Comparison of ENCODE assay signal across 8 cellular contexts in the genomic region with DNA sequence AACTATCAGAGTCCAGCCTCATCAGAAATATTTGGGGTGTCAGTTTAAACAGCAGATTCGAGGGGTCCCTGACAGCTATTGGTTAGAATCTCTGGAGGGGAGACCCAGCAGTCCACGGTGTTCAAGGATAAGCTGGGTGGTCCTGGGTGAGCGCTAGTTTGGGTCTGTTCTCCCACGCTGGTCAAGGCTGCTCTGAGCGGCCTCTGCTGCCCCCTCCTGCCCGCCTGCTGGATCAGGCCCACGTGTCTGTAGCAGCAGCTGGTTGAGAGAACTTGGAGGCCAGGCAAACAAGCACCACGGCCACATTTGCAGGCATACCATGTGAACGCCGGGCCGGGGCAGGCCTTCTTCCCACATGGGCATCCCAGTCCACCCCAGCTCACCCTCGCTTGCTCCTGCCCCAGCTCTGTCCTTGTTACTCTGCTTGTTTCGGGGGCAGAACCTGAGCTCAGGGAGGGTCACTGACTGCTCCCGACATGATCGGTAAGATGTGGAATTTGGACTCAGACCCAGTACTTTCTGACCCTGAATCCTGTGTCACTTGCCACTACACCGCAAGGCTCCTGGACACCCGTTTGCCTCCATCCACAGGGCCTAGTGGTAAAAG. TPM values are rescaled to one million over a fixed set of nuclear protein-coding genes. Genes with fewer than 3 reads are reported as not detected.
A peak's percentile ranks its signal among the peaks of the same experiment; 100 is the strongest.
DNase-seq lines count a peak whose midpoint lies in the region; ATAC-seq and TF ChIP-seq lines count a peak whose summit lies in the region.

No MANE protein-coding gene starts in this region.

- no peaks in the 10 kb centered on the region for H3K36me3 ChIP-seq in adrenal gland (replicated peaks in 1 of 2)

- no peak overlapping the region for H3K4me3 Mint-ChIP-seq in activated CD4-positive, alpha-beta T cell treated with anti-CD3 and anti-CD28 coated beads for 36 hours

- intact Hi-C loops in activated CD4-positive, alpha-beta T cell treated with anti-CD3 and anti-CD28 coated beads for 36 hours (cut with DNase I, micrococcal nuclease) = no loop called here
- intact Hi-C loops in adrenal gland (cut with DNase I) (loop anchor here (5.0 to 10.0 kb wide), 4 partner anchors 173 to 693 kb away; no protein-coding TSS in a partner anchor), left ventricle myocardium superior (cut with micrococcal nuclease) (loop anchor here (5.0 to 10.0 kb wide), 2 partner anchors 183 to 445 kb away; no protein-coding TSS in a partner anchor)

- no peak overlapping the region for H3K4me3 ChIP-seq in adrenal gland
- H3K4me3 ChIP-seq in retinal pigment epithelial cell (ENCODE audit: low read length) = no peak overlapping the region

- CTCF ChIA-PET in activated CD4-positive, alpha-beta T cell treated with anti-CD3 and anti-CD28 coated beads for 36 hours (lab: Charles Lee) = interaction anchor here (0.6 to 1.6 kb wide), 15 partner anchors 12 to 698 kb away, joined by 3 to 9 read pairs (median 4); no protein-coding TSS in a partner anchor

- H3K9me3 ChIP-seq in adrenal gland (replicated peaks in 1 of 3) = no peaks in the 10 kb centered on the region

- H3K4me1 Mint-ChIP-seq in activated CD4-positive, alpha-beta T cell treated with anti-CD3 and anti-CD28 coated beads for 36 hours = peaks cover 6% of the 10 kb centered on the region

- H3K27me3 Mint-ChIP-seq in activated CD4-positive, alpha-beta T cell treated with anti-CD3 and anti-CD28 coated beads for 36 hours = peaks cover 52% of the 10 kb centered on the region

- H3K27me3 ChIP-seq in adrenal gland = peaks cover 81% of the 10 kb centered on the region

- H3K36me3 Mint-ChIP-seq in activated CD4-positive, alpha-beta T cell treated with anti-CD3 and anti-CD28 coated beads for 36 hours (ENCODE audit: low read depth) = no peaks in the 10 kb centered on the region

- DNase-seq in activated CD4-positive, alpha-beta T cell treated with anti-CD3 and anti-CD28 coated beads for 36 hours = peak; percentile 68
- DNase-seq in activated CD4-positive, alpha-beta T cell treated with anti-CD3 and anti-CD28 coated beads for 1 hour = no peak
- DNase-seq in M059J (ENCODE audit: low read depth) = peak; percentile 79
- DNase-seq in adrenal gland = peak; percentile 31 to 69 (median 49)
- DNase-seq in left ventricle myocardium superior = peak; percentile 72
- no peak for DNase-seq in retinal pigment epithelial cell (ENCODE audit: low read depth)

- WGBS in adrenal gland, 4 donors = 22 to 36% (median 24%) methylated on average over 6 to 17 of the region's 17 CpGs

- TF ChIP-seq CTCF in adrenal gland (IDR thresholded peaks at IDR 0.05) (peak in 5 of 6 experiments; percentile 48 to 63 (median 57)), retinal pigment epithelial cell (conservative IDR thresholded peaks at IDR 0.05; ENCODE audit: low read depth, low read length) (peak; percentile 92)

- peak; percentile 58 for ATAC-seq in activated CD4-positive, alpha-beta T cell treated with anti-CD3 and anti-CD28 coated beads for 36 hours
- peak; percentile 80 for ATAC-seq in left ventricle myocardium superior
- no peak for ATAC-seq in HG02884 (IDR thresholded peaks at IDR 0.05; ENCODE audit: unreplicated experiment)
- no peak for ATAC-seq in GM21723 (IDR thresholded peaks at IDR 0.05; ENCODE audit: unreplicated experiment)

- H3K27ac ChIP-seq in adrenal gland = no peak overlapping the region

- H3K4me1 ChIP-seq in adrenal gland (replicated peaks in 1 of 2) = peaks cover 0 to 8% of the 10 kb centered on the region in 2 donors

- POLR2A ChIA-PET in activated CD4-positive, alpha-beta T cell treated with anti-CD3 and anti-CD28 coated beads for 36 hours (lab: Charles Lee) = interaction anchor here (0.5 kb wide), 1 partner anchor 494 kb away, joined by 3 read pairs; no protein-coding TSS in a partner anchor

- no peaks in the 10 kb centered on the region for H3K9me3 Mint-ChIP-seq in activated CD4-positive, alpha-beta T cell treated with anti-CD3 and anti-CD28 coated beads for 36 hours (ENCODE audit: low read depth)

- no peak overlapping the region for H3K27ac Mint-ChIP-seq in activated CD4-positive, alpha-beta T cell treated with anti-CD3 and anti-CD28 coated beads for 36 hours

- TF ChIP-seq POLR2A in adrenal gland (IDR thresholded peaks at IDR 0.05) = no peak

RNA-seq across cellular contexts. Expression of gene FOXF1, which starts 7.4 kb away (rescaled TPM):
- not detected for total RNA-seq in activated CD4-positive, alpha-beta T cell treated with anti-CD3 and anti-CD28 coated beads for 36 hours
- 11.1 and 21.2 TPM in 2 replicates for total RNA-seq in M059J (2014; rRNA removed; shearing (Covaris generic))
- total RNA-seq in adrenal gland = under 1 TPM in 6 of 8 donors, not detected in 2; 0.07 to 0.57 (median 0.26) TPM
- under 1 TPM; 0.07 to 0.64 (median 0.51) TPM for polyA plus RNA-seq in adrenal gland
- total RNA-seq in left ventricle myocardium superior = 0.25 TPM

RNA-seq across cellular contexts. Expression of gene MTHFSD, which starts 37.3 kb away (rescaled TPM):
- 10 to 100 TPM; 21.2 to 22.1 TPM for total RNA-seq in activated CD4-positive, alpha-beta T cell treated with anti-CD3 and anti-CD28 coated beads for 36 hours
- 9.6 and 18.3 TPM in 2 replicates for total RNA-seq in M059J (2014; rRNA removed; shearing (Covaris generic))
- total RNA-seq in adrenal gland (10 to 100 TPM in 7 of 8 donors, 1 to 10 TPM in 1; 7.6 to 22.2 (median 18.5) TPM), left ventricle myocardium superior (12.6 TPM)
- polyA plus RNA-seq in adrenal gland = 10 to 100 TPM; 12.5 to 20.8 (median 18.2) TPM

RNA-seq across cellular contexts. Expression of gene FOXC2, which starts 48.9 kb away (rescaled TPM):
- not detected for total RNA-seq in activated CD4-positive, alpha-beta T cell treated with anti-CD3 and anti-CD28 coated beads for 36 hours
- 0.49 and 2.0 TPM in 2 replicates for total RNA-seq in M059J (2014; rRNA removed; shearing (Covaris generic))
- total RNA-seq in adrenal gland (1 to 10 TPM; 1.1 to 4.8 (median 3.0) TPM), left ventricle myocardium superior (1.9 TPM)
- 1 to 10 TPM; 1.1 to 1.9 (median 1.2) TPM for polyA plus RNA-seq in adrenal gland

Comparison
In these comparisons a context has a peak if more than half of its experiments do, and no peak if none do; other contexts are left out.
1. DNase-seq: peak in activated CD4-positive, alpha-beta T cell treated with anti-CD3 and anti-CD28 coated beads for 36 hours (single experiment), M059J (single experiment), adrenal gland (7 of 7) and left ventricle myocardium superior (single experiment); none in activated CD4-positive, alpha-beta T cell treated with anti-CD3 and anti-CD28 coated beads for 1 hour (single experiment) and retinal pigment epithelial cell (single experiment).
2. ATAC-seq: peak in activated CD4-positive, alpha-beta T cell treated with anti-CD3 and anti-CD28 coated beads for 36 hours (single experiment) and left ventricle myocardium superior (single experiment); none in HG02884 (single experiment) and GM21723 (single experiment).
3. intact Hi-C loops: an anchor here in adrenal gland (5.0 to 10.0 kb wide) and left ventricle myocardium superior (5.0 to 10.0 kb wide); none called in activated CD4-positive, alpha-beta T cell treated with anti-CD3 and anti-CD28 coated beads for 36 hours.